37 cellular contexts compared by ENCODE assay signal in the genomic region with DNA sequence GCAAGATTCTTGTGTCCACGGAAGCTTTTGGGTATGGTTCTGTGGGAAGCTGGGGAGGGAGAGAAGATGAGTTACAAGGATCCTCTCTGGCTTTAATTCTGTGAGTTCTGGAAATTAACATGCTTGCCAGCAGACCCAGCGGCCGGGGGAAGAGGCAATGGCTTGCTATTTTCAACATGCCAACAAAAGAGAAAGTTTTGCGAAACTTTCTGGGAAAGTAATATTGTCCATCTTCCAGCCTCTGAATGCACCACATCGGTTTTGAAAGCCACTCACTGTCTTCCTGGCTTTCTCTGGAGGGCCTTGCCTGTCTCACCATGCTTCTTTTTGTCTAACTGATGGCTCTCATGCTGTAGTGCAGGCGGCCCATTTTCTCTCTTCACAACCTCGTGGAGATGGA.
"Had no signal": no experiment of that assay in that cellular context is flagged by ENCODE, and none has a peak within 500 bp of the region (broad histone marks: within the 10 kb centered on the region; RNA-seq: fewer than 3 reads in every experiment).

No MANE protein-coding gene starts in this region.

- H3K36me3 ChIP-seq: ascending aorta, cardiac muscle cell had no signal

- H3K27ac ChIP-seq: ascending aorta, cardiac muscle cell, VCaP had no signal

- H3K4me3 Mint-ChIP-seq: activated B cell treated with CpG ODN at 0.5 μM for 24 hours; activated CD4-positive, alpha-beta memory T cell treated with anti-CD3 and anti-CD28 coated beads for 36 hours; activated CD4-positive, alpha-beta T cell treated with anti-CD3 and anti-CD28 coated beads, Interleukin-2, amount 10 ng/mL, durations not matched to agents 24 days and 14 days; activated CD8-positive, alpha-beta T cell treated with anti-CD3 and anti-CD28 coated beads for 36 hours; activated naive CD4-positive, alpha-beta T cell treated with anti-CD3 and anti-CD28 coated beads, Interleukin-2, amount 10 ng/mL, durations not matched to agents 7 days and 5 days; activated naive CD4-positive, alpha-beta T cell treated with anti-CD3 and anti-CD28 coated beads, Interleukin-2, amount 50 U/mL, for 24 hours; activated naive CD8-positive, alpha-beta T cell; activated naive CD8-positive, alpha-beta T cell treated with anti-CD3 and anti-CD28 coated beads, Interleukin-2, amount 10 ng/mL, durations not matched to agents 7 days and 5 days; activated naive CD8-positive, alpha-beta T cell treated with anti-CD3 and anti-CD28 coated beads, Interleukin-2, amount 50 U/mL, for 24 hours; activated T-cell treated with anti-CD3 and anti-CD28 coated beads, Interleukin-2, amount 50 U/mL, for 4 hours; activated T-cell treated with anti-CD3 and anti-CD28 coated beads, Interleukin-2, amount 50 U/mL, for 72 hours; brain; central memory CD8-positive, alpha-beta T cell; T-helper 1 cell treated with Interleukin-12 subunit alpha and Interleukin-12 subunit beta and Interleukin-4 antibody, amounts not matched to agents 30 μg/mL and 1 μg/mL, for 36 hours; T-helper 2 cell treated with Interferon-gamma antibody and Interleukin-4, amounts not matched to agents 5 μg/mL and 100 μg/mL, for 36 hours had no signal

- H3K9me3 ChIP-seq: ascending aorta had no signal

- H3K27me3 ChIP-seq: ascending aorta had no signal

- H3K4me3 ChIP-seq: ascending aorta, cardiac muscle cell had no signal

- H3K4me1 Mint-ChIP-seq: activated B cell treated with CpG ODN at 0.5 μM for 24 hours; activated CD4-positive, alpha-beta T cell treated with anti-CD3 and anti-CD28 coated beads, Interleukin-2, amount 10 ng/mL, durations not matched to agents 24 days and 14 days; activated naive CD4-positive, alpha-beta T cell treated with anti-CD3 and anti-CD28 coated beads, Interleukin-2, amount 10 ng/mL, durations not matched to agents 7 days and 5 days; activated naive CD4-positive, alpha-beta T cell treated with anti-CD3 and anti-CD28 coated beads, Interleukin-2, amount 50 U/mL, for 24 hours; activated naive CD8-positive, alpha-beta T cell treated with anti-CD3 and anti-CD28 coated beads, Interleukin-2, amount 10 ng/mL, durations not matched to agents 7 days and 5 days; activated naive CD8-positive, alpha-beta T cell treated with anti-CD3 and anti-CD28 coated beads, Interleukin-2, amount 50 U/mL, for 24 hours; brain; central memory CD8-positive, alpha-beta T cell had no signal

- H3K27ac Mint-ChIP-seq: activated B cell treated with CpG ODN at 0.5 μM for 24 hours; activated CD4-positive, alpha-beta memory T cell treated with anti-CD3 and anti-CD28 coated beads for 36 hours; activated CD4-positive, alpha-beta T cell treated with anti-CD3 and anti-CD28 coated beads, Interleukin-2, amount 10 ng/mL, durations not matched to agents 24 days and 14 days; activated CD8-positive, alpha-beta T cell treated with anti-CD3 and anti-CD28 coated beads for 36 hours; activated naive CD4-positive, alpha-beta T cell treated with anti-CD3 and anti-CD28 coated beads, Interleukin-2, amount 10 ng/mL, durations not matched to agents 7 days and 5 days; activated naive CD4-positive, alpha-beta T cell treated with anti-CD3 and anti-CD28 coated beads, Interleukin-2, amount 50 U/mL, for 24 hours; activated naive CD8-positive, alpha-beta T cell; activated naive CD8-positive, alpha-beta T cell treated with anti-CD3 and anti-CD28 coated beads, Interleukin-2, amount 10 ng/mL, durations not matched to agents 7 days and 5 days; activated naive CD8-positive, alpha-beta T cell treated with anti-CD3 and anti-CD28 coated beads, Interleukin-2, amount 50 U/mL, for 24 hours; activated T-cell treated with anti-CD3 and anti-CD28 coated beads, Interleukin-2, amount 50 U/mL, for 72 hours; activated T-helper 2 cell treated with anti-CD3 and anti-CD28 coated beads, Interferon-gamma antibody, Interleukin-2, Interleukin-4, amounts not matched to agents 10 μg/mL and 5 μg/mL and 100 μg/mL, durations not matched to agents 14 hours and 24 hours and 36 hours; brain; T-helper 1 cell treated with Interleukin-12 subunit alpha and Interleukin-12 subunit beta and Interleukin-4 antibody, amounts not matched to agents 30 μg/mL and 1 μg/mL, for 36 hours; T-helper 2 cell treated with Interferon-gamma antibody and Interleukin-4, amounts not matched to agents 5 μg/mL and 100 μg/mL, for 36 hours had no signal

- H3K9me3 Mint-ChIP-seq: activated B cell treated with CpG ODN at 0.5 μM for 24 hours; activated CD4-positive, alpha-beta memory T cell treated with anti-CD3 and anti-CD28 coated beads for 36 hours; activated CD4-positive, alpha-beta T cell treated with anti-CD3 and anti-CD28 coated beads, Interleukin-2, amount 10 ng/mL, durations not matched to agents 24 days and 14 days; activated CD8-positive, alpha-beta T cell treated with anti-CD3 and anti-CD28 coated beads for 36 hours; activated naive CD4-positive, alpha-beta T cell treated with anti-CD3 and anti-CD28 coated beads, Interleukin-2, amount 10 ng/mL, durations not matched to agents 7 days and 5 days; activated naive CD4-positive, alpha-beta T cell treated with anti-CD3 and anti-CD28 coated beads, Interleukin-2, amount 50 U/mL, for 24 hours; activated naive CD8-positive, alpha-beta T cell treated with anti-CD3 and anti-CD28 coated beads, Interleukin-2, amount 10 ng/mL, durations not matched to agents 7 days and 5 days; activated naive CD8-positive, alpha-beta T cell treated with anti-CD3 and anti-CD28 coated beads, Interleukin-2, amount 50 U/mL, for 24 hours; activated T-cell treated with anti-CD3 and anti-CD28 coated beads, Interleukin-2, amount 50 U/mL, for 4 hours; activated T-helper 2 cell treated with anti-CD3 and anti-CD28 coated beads, Interferon-gamma antibody, Interleukin-2, Interleukin-4, amounts not matched to agents 10 μg/mL and 5 μg/mL and 100 μg/mL, durations not matched to agents 14 hours and 24 hours and 36 hours; central memory CD8-positive, alpha-beta T cell; T-helper 1 cell treated with Interleukin-12 subunit alpha and Interleukin-12 subunit beta and Interleukin-4 antibody, amounts not matched to agents 30 μg/mL and 1 μg/mL, for 36 hours; T-helper 2 cell treated with Interferon-gamma antibody and Interleukin-4, amounts not matched to agents 5 μg/mL and 100 μg/mL, for 36 hours had no signal

- H3K4me1 ChIP-seq: ascending aorta had no signal

- H3K36me3 Mint-ChIP-seq: activated CD4-positive, alpha-beta memory T cell treated with anti-CD3 and anti-CD28 coated beads for 36 hours; activated naive CD4-positive, alpha-beta T cell treated with anti-CD3 and anti-CD28 coated beads, Interleukin-2, amount 10 ng/mL, durations not matched to agents 7 days and 5 days; activated naive CD4-positive, alpha-beta T cell treated with anti-CD3 and anti-CD28 coated beads, Interleukin-2, amount 50 U/mL, for 24 hours; activated naive CD8-positive, alpha-beta T cell; activated naive CD8-positive, alpha-beta T cell treated with anti-CD3 and anti-CD28 coated beads, Interleukin-2, amount 10 ng/mL, durations not matched to agents 7 days and 5 days; brain had no signal

- ATAC-seq: activated CD8-positive, alpha-beta T cell treated with anti-CD3 and anti-CD28 coated beads for 36 hours; activated naive CD8-positive, alpha-beta T cell treated with anti-CD3 and anti-CD28 coated beads, Interleukin-2, amount 50 U/mL, for 24 hours; activated T-cell treated with anti-CD3 and anti-CD28 coated beads, Interleukin-2, amount 50 U/mL, for 4 hours; activated T-cell treated with anti-CD3 and anti-CD28 coated beads, Interleukin-2, amount 50 U/mL, for 72 hours had no signal

- DNase-seq: activated B cell treated with CpG ODN at 0.5 μM for 24 hours; activated CD4-positive, alpha-beta memory T cell treated with anti-CD3 and anti-CD28 coated beads for 36 hours; activated CD4-positive, alpha-beta T cell treated with anti-CD3 and anti-CD28 coated beads for 4 hours; activated CD4-positive, alpha-beta T cell treated with anti-CD3 and anti-CD28 coated beads, Interleukin-2, amount 10 ng/mL, durations not matched to agents 24 days and 14 days; activated CD4-positive, alpha-beta T cell treated with anti-CD3 and anti-CD28 coated beads, Interleukin-2, amount 50 U/mL, for 1 hour; activated CD4-positive, alpha-beta T cell treated with anti-CD3 and anti-CD28 coated beads, Interleukin-2, amount 50 U/mL, for 4 hours; activated CD4-positive, CD25-positive, alpha-beta regulatory T cell treated with anti-CD3 and anti-CD28 coated beads, Interleukin-2, amount 50 U/mL, for 72 hours; activated CD8-positive, alpha-beta memory T cell treated with anti-CD3 and anti-CD28 coated beads, Interleukin-2, amount 50 U/mL, for 4 hours; activated CD8-positive, alpha-beta T cell treated with anti-CD3 and anti-CD28 coated beads for 36 hours; activated effector memory CD4-positive, alpha-beta T cell treated with Interleukin-2 at 50 U/mL for 16 hours; activated gamma-delta T cell; activated naive CD4-positive, alpha-beta T cell treated with anti-CD3 and anti-CD28 coated beads, Interleukin-2, amount 10 ng/mL, durations not matched to agents 7 days and 5 days; activated naive CD4-positive, alpha-beta T cell treated with Interleukin-2 at 50 U/mL for 16 hours; activated naive CD8-positive, alpha-beta T cell treated with anti-CD3 and anti-CD28 coated beads, Interleukin-2, amount 10 ng/mL, durations not matched to agents 7 days and 5 days; activated naive CD8-positive, alpha-beta T cell treated with anti-CD3 and anti-CD28 coated beads, Interleukin-2, amount 50 U/mL, for 24 hours; activated T-cell treated with anti-CD3 and anti-CD28 coated beads for 4 hours; activated T-cell treated with anti-CD3 and anti-CD28 coated beads, Interleukin-2, amount 50 U/mL, for 1 hour; activated T-cell treated with anti-CD3 and anti-CD28 coated beads, Interleukin-2, amount 50 U/mL, for 4 hours; activated T-cell treated with anti-CD3 and anti-CD28 coated beads, Interleukin-2, amount 50 U/mL, for 72 hours; amygdala; anterior cingulate cortex; caudate nucleus; cerebellar nuclear complex; T-helper 2 cell; T-helper 9 cell had no signal

- FAIRE-seq: bronchial epithelial cell, TTC549 had no signal
